In the genomic region with DNA sequence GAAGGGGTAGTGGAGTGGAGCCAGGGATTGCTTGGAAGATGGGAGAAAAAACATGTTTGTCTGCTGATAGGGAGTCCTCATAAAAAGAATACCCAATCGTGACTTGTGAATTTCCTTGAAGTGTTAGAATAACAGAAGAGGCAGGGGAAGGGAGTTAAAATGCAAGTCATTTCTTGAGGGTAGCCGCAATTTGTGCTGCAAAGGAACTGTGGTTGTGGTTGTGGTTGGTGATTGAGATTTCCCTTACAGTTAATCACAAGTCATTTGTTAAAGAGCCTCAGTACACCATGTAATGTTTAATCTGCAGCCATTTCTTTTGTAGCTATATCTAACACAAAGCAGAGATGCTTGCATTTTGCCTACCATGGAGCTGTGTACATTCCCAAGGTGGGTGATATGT, we compare ENCODE assay signal across 9 cellular contexts. TPM values are rescaled to one million over a fixed set of nuclear protein-coding genes. Genes with fewer than 3 reads are reported as not detected.
DNase-seq lines count a peak whose midpoint lies in the region; ATAC-seq and TF ChIP-seq lines count a peak whose summit lies in the region.
"Had no signal": no experiment of that assay in that cellular context is flagged by ENCODE, and none has a peak within 500 bp of the region (broad histone marks: within the 10 kb centered on the region; RNA-seq: fewer than 3 reads in every experiment).

No MANE protein-coding gene starts in this region.

- peak; percentile 6 to 46 (median 20) for DNase-seq in CD4-positive, alpha-beta T cell
- DNase-seq in SKM-1 treated with dmso at 0.1 percent for 144 hours (lab: John Stamatoyannopoulos, UW; ENCODE audit: unreplicated experiment) = peak; percentile 55
- DNase-seq in astrocyte of the hippocampus (ENCODE audit: low read depth, low spot score) = peak; percentile 79
- DNase-seq in stimulated activated CD8-positive, alpha-beta memory T cell treated with anti-CD3 and anti-CD28 coated beads, Interleukin-7, amount 100 ng/mL, for 1 hour (ENCODE audit: low read depth in 2 of 2) = peak; percentile 30 to 41
- no peak for DNase-seq in left lobe of liver (ENCODE audit: low spot score)
- no peak for DNase-seq in stomach

- peak; percentile 72 for ATAC-seq in CD4-positive, alpha-beta T cell (ENCODE audit: poor library complexity)
- peak; percentile 86 for ATAC-seq in GM21825 (IDR thresholded peaks at IDR 0.05; ENCODE audit: unreplicated experiment)
- ATAC-seq in left lobe of liver = no peak
- ATAC-seq in esophagus mucosa = no peak

- H3K4me3 ChIP-seq in stomach = no peak overlapping the region
- H3K4me3 ChIP-seq: cardiac muscle cell had no signal

- intact Hi-C loops in CD4-positive, alpha-beta T cell (cut with DNase I, micrococcal nuclease) = loop anchor here in 1 of 2 experiments (5.0 kb wide), 1 partner anchor 67 kb away; a partner anchor contains a TSS
- intact Hi-C loops in stomach (cut with DNase I; ENCODE audit: low total_unique reads) = no loop called here

- no peaks in the 10 kb centered on the region for H3K4me1 ChIP-seq in stomach

- POLR2A ChIA-PET in CD4-positive, alpha-beta T cell (lab: Charles Lee) = no interaction called here

- no peaks in the 10 kb centered on the region for H3K36me3 ChIP-seq in stomach
- H3K36me3 ChIP-seq: cardiac muscle cell had no signal

- no peaks in the 10 kb centered on the region for H3K36me3 Mint-ChIP-seq in CD4-positive, alpha-beta T cell (ENCODE audit: low read depth)

- H3K27me3 ChIP-seq in CD4-positive, alpha-beta T cell (ENCODE audit: control insufficient read depth, insufficient read depth, low read length) = peaks cover 47% of the 10 kb centered on the region
- peaks cover 0 to 13% (median 0%) of the 10 kb centered on the region in 3 donors for H3K27me3 ChIP-seq in stomach
- H3K27me3 ChIP-seq: cardiac muscle cell had no signal

- H3K9me3 ChIP-seq in CD4-positive, alpha-beta T cell (ENCODE audit: control insufficient read depth, low read length) = peaks cover 6% of the 10 kb centered on the region
- peaks cover 0 to 20% (median 14%) of the 10 kb centered on the region in 4 donors for H3K9me3 ChIP-seq in stomach

- no peak overlapping the region for H3K4me3 Mint-ChIP-seq in CD4-positive, alpha-beta T cell

- 42 to 52% (median 45%) methylated on average over 2 of the region's 2 CpGs for WGBS in stomach, 5 donors

- H3K27ac ChIP-seq in CD4-positive, alpha-beta T cell (ENCODE audit: low read depth, low read length) = no peak overlapping the region
- H3K27ac ChIP-seq in stomach = no peak overlapping the region
- H3K27ac ChIP-seq: cardiac muscle cell had no signal

- no peak for TF ChIP-seq EP300 in stomach (IDR thresholded peaks at IDR 0.05)

- no peak overlapping the region for H3K27ac Mint-ChIP-seq in CD4-positive, alpha-beta T cell

- CTCF ChIA-PET in CD4-positive, alpha-beta T cell (lab: Charles Lee) = interaction anchor here (0.6 kb wide), 1 partner anchor 1493 kb away, joined by 3 read pairs; no protein-coding TSS in a partner anchor

- TF ChIP-seq CTCF in CD4-positive, alpha-beta T cell (IDR thresholded peaks at IDR 0.05) = no peak
- TF ChIP-seq CTCF in stomach (IDR thresholded peaks at IDR 0.05) = no peak

- H3K9me3 Mint-ChIP-seq in CD4-positive, alpha-beta T cell = peaks cover 2% of the 10 kb centered on the region

- peaks cover 11% of the 10 kb centered on the region for H3K4me1 Mint-ChIP-seq in CD4-positive, alpha-beta T cell (ENCODE audit: low read depth)

- H3K27me3 Mint-ChIP-seq in CD4-positive, alpha-beta T cell = peaks cover 81% of the 10 kb centered on the region

- TF ChIP-seq POLR2A in stomach (IDR thresholded peaks at IDR 0.05) = no peak

RNA-seq across cellular contexts. Expression of a gene that starts 38.5 kb away (rescaled TPM):
- total RNA-seq in CD4-positive, alpha-beta T cell = 1 to 10 TPM; 8.2 to 9.4 TPM
- total RNA-seq in left lobe of liver (23.6 TPM), esophagus mucosa (16.7 TPM), stomach (10 to 100 TPM; 10.3 to 43.0 (median 34.8) TPM)
- polyA plus RNA-seq in stomach = 10 to 100 TPM in 2 of 3 donors, 1 to 10 TPM in 1; 7.0 to 13.1 (median 10.4) TPM

Comparison
In these comparisons a context has a peak if more than half of its experiments do, and no peak if none do; other contexts are left out.
1. ATAC-seq: peak in CD4-positive, alpha-beta T cell (single experiment) and GM21825 (single experiment); none in left lobe of liver (single experiment) and esophagus mucosa (single experiment).
2. DNase-seq: peak in CD4-positive, alpha-beta T cell (10 of 10), SKM-1 treated with dmso at 0.1 percent for 144 hours (single experiment), astrocyte of the hippocampus (single experiment) and stimulated activated CD8-positive, alpha-beta memory T cell treated with anti-CD3 and anti-CD28 coated beads, Interleukin-7, amount 100 ng/mL, for 1 hour (2 of 2); none in left lobe of liver (single experiment) and stomach (single experiment).